21 cellular contexts compared by ENCODE assay signal in the genomic region with DNA sequence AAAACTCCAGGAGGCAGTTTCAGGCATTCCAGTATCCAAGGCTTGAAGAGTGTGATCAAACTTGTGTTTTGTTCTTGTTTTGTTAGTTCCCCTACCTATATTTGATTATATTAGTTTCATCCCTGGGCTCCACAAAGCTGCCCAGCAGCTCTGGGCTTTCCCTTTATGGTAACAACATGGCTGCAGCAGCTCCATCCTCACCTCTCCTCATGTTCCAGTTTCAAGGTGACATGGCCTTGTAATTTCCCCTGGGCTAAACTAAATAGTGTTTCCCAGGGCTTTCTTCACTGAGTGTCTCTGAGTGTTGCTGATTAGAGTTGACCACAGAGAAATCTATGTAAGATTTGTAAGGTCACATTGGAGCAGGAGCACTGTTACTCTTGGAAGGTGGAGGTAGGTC.
DNase-seq lines count a peak whose midpoint lies in the region; FAIRE-seq and TF ChIP-seq lines count a peak whose summit lies in the region.
"Had no signal": no experiment of that assay in that cellular context is flagged by ENCODE, and none has a peak within 500 bp of the region (broad histone marks: within the 10 kb centered on the region; RNA-seq: fewer than 3 reads in every experiment).

No MANE protein-coding gene starts in this region.

- POLR2A ChIA-PET in H1 (lab: Charles Lee; ENCODE audit: partially characterized antibody) (interaction anchor here (0.6 to 3.9 kb wide), 6 partner anchors 10 to 135 kb away, joined by 3 to 19 read pairs (median 5); no protein-coding TSS in a partner anchor), RWPE1 (lab: Yijun Ruan, JAX; ENCODE audit: low non-redundant PET) (no interaction called here)

- H3K4me2 ChIP-seq in H9 (ENCODE audit: insufficient read depth, insufficient read length, low read length) (no peak overlapping the region), KMS-11 (peak overlapping the region; percentile 43; the same call in 1 of the 2 replicates), H1 (ENCODE audit: insufficient read depth in 1 of 2, low read depth in 2 of 2, low read length in 2 of 2) (no peak overlapping the region)
- H3K4me2 ChIP-seq: GM23338 had no signal

- H3K23me2 ChIP-seq in H9 (ENCODE audit: insufficient read length, low read depth, low read length, poor library complexity, severe bottlenecking) = no peaks in the 10 kb centered on the region
- no peaks in the 10 kb centered on the region for H3K23me2 ChIP-seq in H1 (ENCODE audit: low read depth, low read length)

- H3K23ac ChIP-seq in H9 (ENCODE audit: insufficient read length, low read depth, low read length) = no peak overlapping the region
- H3K23ac ChIP-seq in H1 (ENCODE audit: insufficient read length) = no peak overlapping the region

- no peak overlapping the region for H2BK5ac ChIP-seq in H9 (ENCODE audit: insufficient read length, low read length)
- no peak overlapping the region for H2BK5ac ChIP-seq in H1 (ENCODE audit: low read depth, low read length)

- H3K36me3 Mint-ChIP-seq in H9 (ENCODE audit: insufficient read depth in 1 of 3, low read depth in 3 of 3) = peaks cover 7 to 9% (median 8%) of the 10 kb centered on the region in 3 experiments; a peak in 6 of 7 replicates

- no peak for TF ChIP-seq POLR2A in H1 (IDR thresholded peaks at IDR 0.05; ENCODE audit: control extremely low read depth in 1 of 2, low read depth in 2 of 2, low read length in 2 of 2)

- H3K36me3 ChIP-seq in KMS-11 (ENCODE audit: insufficient read depth) (no peaks in the 10 kb centered on the region), H1 (ENCODE audit: control insufficient read depth in 2 of 4, insufficient read depth in 4 of 4, low read length in 3 of 4) (peaks cover 0 to 4% (median 0%) of the 10 kb centered on the region in 4 experiments; a peak in 1 of 8 replicates)

- H3T11ph ChIP-seq in H9 (ENCODE audit: low read length) = no peak overlapping the region

- H3K4ac ChIP-seq in H9 (ENCODE audit: low read depth, low read length) = no peak overlapping the region
- no peak overlapping the region for H3K4ac ChIP-seq in H1 (replicated peaks; ENCODE audit: insufficient read length, low read depth, low read length)

- H3K79me2 ChIP-seq in H9 (ENCODE audit: insufficient read depth, low read length) (0 out of 2 replicates have a peak, but pooled peaks cover 2% of the 10 kb centered on the region), KMS-11 (ENCODE audit: insufficient read depth, low read depth) (no peaks in the 10 kb centered on the region), H1 (ENCODE audit: control insufficient read depth in 1 of 2, insufficient read depth in 2 of 2, low read length in 2 of 2) (no peaks in the 10 kb centered on the region)

- H3K79me1 ChIP-seq in H9 (ENCODE audit: insufficient read depth, low read depth, low read length, poor library complexity, severe bottlenecking) = no peaks in the 10 kb centered on the region
- H3K79me1 ChIP-seq in H1 (ENCODE audit: low read depth, low read length) = no peaks in the 10 kb centered on the region; the same call in 1 of the 2 replicates

- H2BK120ac ChIP-seq in H9 (ENCODE audit: low read depth, low read length, poor library complexity, severe bottlenecking) (no peak overlapping the region), H1 (replicated peaks; ENCODE audit: low read depth, low read length) (no peak overlapping the region)

- H2AK5ac ChIP-seq in H9 (ENCODE audit: insufficient read length, low read length) (no peak overlapping the region), H1 (ENCODE audit: low read depth, low read length) (no peak overlapping the region)

- no peak overlapping the region for H3K27ac Mint-ChIP-seq in H9
- H3K27ac Mint-ChIP-seq: CD4-positive, alpha-beta T cell; GM23338; IgD-negative memory B cell had no signal

- no peak overlapping the region for H3K4me3 Mint-ChIP-seq in H9
- H3K4me3 Mint-ChIP-seq: CD4-positive, alpha-beta T cell; GM23338; IgD-negative memory B cell had no signal

- no peak for TF ChIP-seq CTCF in H9 (conservative IDR thresholded peaks at IDR 0.05)
- no peak for TF ChIP-seq CTCF in KMS-11 (conservative IDR thresholded peaks at IDR 0.05; ENCODE audit: low read depth, low read length)
- TF ChIP-seq CTCF in H1 (IDR thresholded peaks at IDR 0.05; ENCODE audit: control extremely low read depth in 1 of 3, insufficient read depth in 1 of 3, low read depth in 1 of 3, low read length in 3 of 3) = no peak
- TF ChIP-seq CTCF in RWPE1 (conservative IDR thresholded peaks at IDR 0.05; ENCODE audit: low read depth) = no peak

- H3K27me3 ChIP-seq in H9 (ENCODE audit: insufficient read depth, low read length) (no peaks in the 10 kb centered on the region), KMS-11 (ENCODE audit: insufficient read depth, low read depth) (no peaks in the 10 kb centered on the region), H1 (replicated peaks in 1 of 4; ENCODE audit: control insufficient read depth in 3 of 4, extremely low read depth in 1 of 4, insufficient read depth in 3 of 4, low read length in 3 of 4) (no peaks in the 10 kb centered on the region)

- peak; percentile 32 for FAIRE-seq in H1 (lab: Jason Lieb, UNC)
- FAIRE-seq: A204.1, GM12891, HepG2 had no signal

- H2BK12ac ChIP-seq in H9 (ENCODE audit: insufficient read length, low read depth, low read length) = no peak overlapping the region
- no peak overlapping the region for H2BK12ac ChIP-seq in H1 (ENCODE audit: low read depth, low read length)

- H4K91ac ChIP-seq in H9 (ENCODE audit: insufficient read length, low read depth, low read length) = no peak overlapping the region
- no peak overlapping the region for H4K91ac ChIP-seq in H1 (replicated peaks; ENCODE audit: insufficient read length, low read length)

- H3K9me3 ChIP-seq in H9 (ENCODE audit: control insufficient read depth, low read depth, low read length) = no peaks in the 10 kb centered on the region
- H3K9me3 ChIP-seq in H1 (ENCODE audit: insufficient read depth in 2 of 2, low read depth in 1 of 2, low read length in 1 of 2) = no peaks in the 10 kb centered on the region
- H3K9me3 ChIP-seq: Caco-2 had no signal

- no peak for TF ChIP-seq EP300 in H1 (IDR thresholded peaks at IDR 0.05; ENCODE audit: borderline replicate concordance in 1 of 2, low read depth in 2 of 2, low read length in 2 of 2)

- H3K4me1 ChIP-seq in H9 (ENCODE audit: insufficient read depth, low read length) (peaks cover 2% of the 10 kb centered on the region; the same call in 1 of the 2 replicates), KMS-11 (ENCODE audit: low read depth, poor library complexity, severe bottlenecking) (peaks cover 40% of the 10 kb centered on the region), H1 (replicated peaks in 1 of 4; ENCODE audit: control insufficient read depth in 3 of 4, insufficient read depth in 4 of 4, low read length in 3 of 4) (peaks cover 0 to 7% (median 1%) of the 10 kb centered on the region in 4 experiments; a peak in 3 of 7 replicates)

- H4K5ac ChIP-seq in H9 (ENCODE audit: insufficient read length, low read depth, low read length) = no peak overlapping the region
- H4K5ac ChIP-seq in H1 (ENCODE audit: insufficient read length, low read depth, low read length) = no peak overlapping the region

- no peak for TF ChIP-seq RAD21 in H1 (IDR thresholded peaks at IDR 0.05 in 1 of 2, conservative IDR thresholded peaks at IDR 0.05 in 1 of 2; ENCODE audit: low read depth in 2 of 2, low read length in 2 of 2)

- H4K20me1 ChIP-seq in H9 (ENCODE audit: control insufficient read depth, insufficient read depth, insufficient read length) = no peaks in the 10 kb centered on the region
- H4K20me1 ChIP-seq in KMS-11 (ENCODE audit: insufficient read depth) = no peaks in the 10 kb centered on the region
- H4K20me1 ChIP-seq in H1 (replicated peaks in 1 of 2; ENCODE audit: control insufficient read depth in 1 of 2, insufficient read depth in 2 of 2, low read length in 2 of 2) = no peaks in the 10 kb centered on the region

- intact Hi-C loops in cardiac septum (cut with DNase I) = no loop called here

- peaks cover 9 to 27% of the 10 kb centered on the region in 2 experiments for H3K4me1 Mint-ChIP-seq in H9
- H3K4me1 Mint-ChIP-seq: IgD-negative memory B cell had no signal

- no peak overlapping the region for H2BK15ac ChIP-seq in H9 (ENCODE audit: low read depth, low read length)
- no peak overlapping the region for H2BK15ac ChIP-seq in H1 (ENCODE audit: low read length)

- H3K4me3 ChIP-seq in KMS-11 (IDR thresholded peaks at IDR 0.05; ENCODE audit: insufficient read depth, low read depth, low read length) (no peak overlapping the region), H1 (ENCODE audit: extremely low read depth in 1 of 4, insufficient read depth in 2 of 4, low read depth in 3 of 4, low read length in 4 of 4) (no peak overlapping the region)
- H3K4me3 ChIP-seq: GM23338 had no signal

- CTCF ChIA-PET in H1 (lab: Charles Lee; ENCODE audit: partially characterized antibody) = interaction anchor here (0.9 to 1.8 kb wide), 3 partner anchors 8 to 39 kb away, joined by 3 to 4 read pairs (median 3); no protein-coding TSS in a partner anchor
- CTCF ChIA-PET in RWPE1 (lab: Yijun Ruan, JAX) = interaction anchor here (0.7 kb wide), 1 partner anchor 271 kb away, joined by 3 read pairs; no protein-coding TSS in a partner anchor

- H2AFZ ChIP-seq in H9 (ENCODE audit: low read length) (no peak overlapping the region), KMS-11 (ENCODE audit: low read depth) (no peak overlapping the region), H1 (ENCODE audit: low read length) (no peak overlapping the region)
- H2AFZ ChIP-seq: GM23338 had no signal

- H3K27ac ChIP-seq in H9 (ENCODE audit: insufficient read length, low read depth, low read length) (peak overlapping the region; percentile 44), KMS-11 (no peak overlapping the region), H1 (ENCODE audit: low read depth, low read length) (no peak overlapping the region), RWPE1 (no peak overlapping the region)
- H3K27ac ChIP-seq: C4-2B had no signal

- no peak overlapping the region for H3K56ac ChIP-seq in H9 (ENCODE audit: insufficient read length, low read depth, low read length)
- H3K56ac ChIP-seq in H1 (replicated peaks; ENCODE audit: insufficient read length, low read depth, low read length) = no peak overlapping the region

- no peaks in the 10 kb centered on the region for H3K9me3 Mint-ChIP-seq in H9
- H3K9me3 Mint-ChIP-seq: CD4-positive, alpha-beta T cell; GM23338; IgD-negative memory B cell had no signal

- H2BK20ac ChIP-seq in H9 (ENCODE audit: low read depth, low read length, poor library complexity, severe bottlenecking) = peak overlapping the region; percentile 75
- H2BK20ac ChIP-seq in H1 (ENCODE audit: low read length) = no peak overlapping the region

- H4K8ac ChIP-seq in H9 (replicated peaks; ENCODE audit: insufficient read length, low read depth, low read length) (no peak overlapping the region), H1 (ENCODE audit: extremely low read depth, insufficient read depth, low read length) (no peak overlapping the region)

- H3K27me3 Mint-ChIP-seq in H9 (ENCODE audit: low read depth) = no peaks in the 10 kb centered on the region
- H3K27me3 Mint-ChIP-seq: CD4-positive, alpha-beta T cell; IgD-negative memory B cell had no signal

- H3K9ac ChIP-seq in H9 (ENCODE audit: extremely low read depth, insufficient read length, low read length) (no peak overlapping the region), KMS-11 (no peak overlapping the region), H1 (replicated peaks in 1 of 4; ENCODE audit: extremely low read depth in 1 of 4, low read depth in 3 of 4, low read length in 3 of 4) (no peak overlapping the region)

- no peak for DNase-seq in H9
- no peak for DNase-seq in H1 (ENCODE audit: low read depth in 1 of 2, low spot score in 2 of 2)
- no peak for DNase-seq in RWPE1 (ENCODE audit: low spot score)
- no peak for DNase-seq in cardiac septum (ENCODE audit: low spot score)
- no peak for DNase-seq in NCI-H226
- DNase-seq: ACHN; AML-193; Caco-2; CD4-positive, alpha-beta T cell; DMS153; GF-D8; H7; Kasumi-1; KBM-7 had no signal

- H3K14ac ChIP-seq in H9 (ENCODE audit: insufficient read depth, low read length) (no peak overlapping the region), H1 (ENCODE audit: insufficient read length) (no peak overlapping the region)

- H3K18ac ChIP-seq in H9 (ENCODE audit: insufficient read length, low read depth, low read length) = no peak overlapping the region
- H3K18ac ChIP-seq in H1 (ENCODE audit: extremely low read depth, low read length) = no peak overlapping the region
